In the genomic region with DNA sequence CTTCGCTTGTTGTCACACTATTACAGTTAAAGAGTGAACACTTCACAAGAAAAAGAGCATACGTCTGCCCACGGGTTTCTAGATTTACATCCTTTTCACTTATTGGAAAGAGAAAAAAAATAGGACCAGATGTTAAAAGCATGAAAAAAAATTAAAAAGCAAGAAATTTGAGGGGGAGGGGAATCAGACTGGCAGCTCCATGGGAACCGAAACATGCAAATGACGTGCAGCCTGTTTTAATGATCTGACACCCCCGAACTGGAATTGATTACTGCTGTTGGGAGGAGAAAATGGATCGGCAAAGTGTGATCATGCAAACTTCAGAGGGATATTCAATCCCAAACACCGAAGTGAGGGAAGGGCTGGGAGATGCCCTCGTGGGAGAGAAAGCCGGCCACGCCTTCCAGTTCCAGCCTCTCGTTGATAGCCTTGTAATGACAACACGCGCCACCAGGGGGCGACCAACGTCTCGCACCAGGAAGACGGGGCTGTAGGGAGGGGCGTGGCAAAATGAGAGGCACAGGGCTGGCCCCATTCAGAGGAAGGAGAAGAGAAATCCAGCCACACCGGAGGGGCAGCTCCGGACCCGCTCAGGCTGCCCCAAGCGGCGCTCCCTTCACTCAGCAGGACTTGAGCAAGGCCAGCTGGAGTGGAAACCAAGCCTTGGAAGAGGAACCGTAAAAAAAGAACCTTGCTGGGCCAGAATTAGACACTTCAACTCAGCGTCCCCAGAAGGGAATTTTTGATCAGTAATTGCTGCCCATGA, we compare ENCODE assay signal across 8 cellular contexts. TPM values are rescaled to one million over a fixed set of nuclear protein-coding genes. Genes with fewer than 3 reads are reported as not detected.
DNase-seq lines count a peak whose midpoint lies in the region; ATAC-seq and TF ChIP-seq lines count a peak whose summit lies in the region.

No MANE protein-coding gene starts in this region.

- H3K9me3 Mint-ChIP-seq in CD4-positive, alpha-beta T cell = no peaks in the 10 kb centered on the region

- peak; percentile 100 for ATAC-seq in CD4-positive, alpha-beta T cell (ENCODE audit: poor library complexity)
- peak; percentile 94 for ATAC-seq in GM19397 (IDR thresholded peaks at IDR 0.05; ENCODE audit: unreplicated experiment)
- ATAC-seq in HG03520 (IDR thresholded peaks at IDR 0.05; ENCODE audit: unreplicated experiment) = peak; percentile 92

- no peak overlapping the region for H3K4me3 ChIP-seq in lower leg skin (ENCODE audit: low read depth, poor library complexity, severe bottlenecking)

- peaks cover 20% of the 10 kb centered on the region for H3K27me3 Mint-ChIP-seq in CD4-positive, alpha-beta T cell

- CTCF ChIA-PET in CD4-positive, alpha-beta T cell (lab: Charles Lee) = interaction anchor here (0.7 to 1.9 kb wide), 7 partner anchors 10 to 432 kb away, joined by 3 to 9 read pairs (median 4); no protein-coding TSS in a partner anchor

- no peak overlapping the region for H3K27ac ChIP-seq in CD4-positive, alpha-beta T cell (ENCODE audit: low read depth, low read length)

- no peaks in the 10 kb centered on the region for H3K27me3 ChIP-seq in CD4-positive, alpha-beta T cell (ENCODE audit: control insufficient read depth, insufficient read depth, low read length)

- H3K4me1 Mint-ChIP-seq in CD4-positive, alpha-beta T cell (ENCODE audit: low read depth) = peaks cover 11% of the 10 kb centered on the region

- intact Hi-C loops in CD4-positive, alpha-beta T cell (cut with DNase I, micrococcal nuclease) = loop anchor here (1.0 to 10.0 kb wide), 4 partner anchors 15 to 725 kb away; no protein-coding TSS in a partner anchor
- intact Hi-C loops in lower leg skin (cut with DNase I; ENCODE audit: low total_unique reads) = loop anchor here (10.0 kb wide), 1 partner anchor 435 kb away; no protein-coding TSS in a partner anchor

- DNase-seq in CD4-positive, alpha-beta T cell = peak; percentile 86 to 94 (median 90)
- peak; percentile 94 for DNase-seq in NCI-H69 (lab: John Stamatoyannopoulos, UW)
- peak; percentile 91 to 93 for DNase-seq in activated CD4-positive, alpha-beta T cell treated with anti-CD3 and anti-CD28 coated beads, Interleukin-2, amount 50 U/mL, for 24 hours (ENCODE audit: low read depth in 1 of 2, low spot score in 1 of 2)
- DNase-seq in dermis blood vessel endothelial cell = peak; percentile 91
- peak; percentile 91 to 98 for DNase-seq in lower leg skin (ENCODE audit: low spot score in 2 of 2)
- peak; percentile 76 to 93 (median 78) for DNase-seq in stimulated activated CD4-positive, alpha-beta T cell treated with anti-CD3 and anti-CD28 coated beads, TNF-alpha, amount 100 ng/mL, for 1 hour (ENCODE audit: low read depth in 3 of 3, low spot score in 1 of 3)

- POLR2A ChIA-PET in CD4-positive, alpha-beta T cell (lab: Charles Lee) = interaction anchor here (1.1 kb wide), 1 partner anchor 15 kb away, joined by 3 read pairs; no protein-coding TSS in a partner anchor

- no peak for TF ChIP-seq POLR2A in lower leg skin (IDR thresholded peaks at IDR 0.05)

- peak overlapping the region; percentile 49 for H3K4me3 Mint-ChIP-seq in CD4-positive, alpha-beta T cell

- 11 to 14% methylated on average over 26 of the region's 26 CpGs for WGBS in lower leg skin, 2 donors

- TF ChIP-seq CTCF in CD4-positive, alpha-beta T cell (IDR thresholded peaks at IDR 0.05) = peak; percentile 99
- TF ChIP-seq CTCF in lower leg skin (IDR thresholded peaks at IDR 0.05) = peak in 2 of 3 donors; percentile 42 to 78

- H3K9me3 ChIP-seq in CD4-positive, alpha-beta T cell (ENCODE audit: control insufficient read depth, low read length) = no peaks in the 10 kb centered on the region

- H3K36me3 Mint-ChIP-seq in CD4-positive, alpha-beta T cell (ENCODE audit: low read depth) = no peaks in the 10 kb centered on the region

- no peak overlapping the region for H3K27ac Mint-ChIP-seq in CD4-positive, alpha-beta T cell

RNA-seq across cellular contexts. Expression of a gene that starts 53.8 kb away (rescaled TPM):
- not detected for total RNA-seq in CD4-positive, alpha-beta T cell
- total RNA-seq in dermis blood vessel endothelial cell (not detected in 2 replicates), lower leg skin (1 to 10 TPM in 1 of 4 donors, under 1 TPM in 1, not detected in 2; 0.03 to 1.6 TPM)
